20 cellular contexts compared by ENCODE assay signal in the genomic region with DNA sequence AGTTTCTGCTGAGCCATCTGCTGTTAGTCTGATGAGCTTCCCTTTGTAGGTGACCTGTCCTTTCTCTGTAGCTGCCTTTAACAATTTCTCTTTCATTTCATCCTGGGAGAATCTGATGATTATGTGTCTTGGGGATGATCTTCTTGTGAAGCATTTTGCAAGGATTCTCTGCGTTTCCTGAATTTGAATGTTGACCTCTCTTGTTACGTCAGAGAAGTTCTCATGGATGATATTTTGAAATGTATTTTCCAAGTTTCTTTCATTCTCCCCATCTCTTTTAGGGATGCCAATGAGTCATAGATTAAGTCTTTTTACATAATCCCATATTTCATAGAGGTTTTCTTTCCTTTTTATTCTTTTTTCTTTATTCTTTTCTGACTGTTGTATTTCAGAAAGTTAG.
"Had no signal": no experiment of that assay in that cellular context is flagged by ENCODE, and none has a peak within 500 bp of the region (broad histone marks: within the 10 kb centered on the region; RNA-seq: fewer than 3 reads in every experiment).

No MANE protein-coding gene starts in this region.

- H3K27ac ChIP-seq: gastroesophageal sphincter, sigmoid colon, spleen, upper lobe of left lung had no signal

- H3K4me3 ChIP-seq: gastroesophageal sphincter, sigmoid colon, spleen, upper lobe of left lung had no signal

- H3K27me3 ChIP-seq: gastroesophageal sphincter, sigmoid colon, spleen, upper lobe of left lung had no signal

- DNase-seq: activated CD4-positive, alpha-beta memory T cell treated with anti-CD3 and anti-CD28 coated beads, Interleukin-2, amount 10 ng/mL, durations not matched to agents 7 days and 5 days; activated CD4-positive, alpha-beta T cell treated with anti-CD3 and anti-CD28 coated beads for 4 hours; activated CD4-positive, CD25-positive, alpha-beta regulatory T cell; activated effector memory CD4-positive, alpha-beta T cell treated with Interleukin-2 at 50 U/mL for 16 hours; activated naive CD4-positive, alpha-beta T cell treated with anti-CD3 and anti-CD28 coated beads for 36 hours; activated T-cell treated with anti-CD3 and anti-CD28 coated beads, Interleukin-2, amount 50 U/mL, for 72 hours; effector CD4-positive, alpha-beta T cell; head of caudate nucleus; islet precursor cell; left cardiac atrium; mesendoderm; naive thymus-derived CD4-positive, alpha-beta T cell; occipital lobe; sigmoid colon; spleen; stimulated activated CD4-positive, alpha-beta T cell treated with anti-CD3 and anti-CD28 coated beads, Interleukin-4, amount 100 ng/mL, for 1 hour; stimulated activated naive CD4-positive, alpha-beta T cell; T1000; upper lobe of left lung had no signal

- H3K36me3 ChIP-seq: gastroesophageal sphincter, sigmoid colon, spleen, upper lobe of left lung had no signal
